2 cellular contexts compared by ENCODE assay signal in the genomic region with DNA sequence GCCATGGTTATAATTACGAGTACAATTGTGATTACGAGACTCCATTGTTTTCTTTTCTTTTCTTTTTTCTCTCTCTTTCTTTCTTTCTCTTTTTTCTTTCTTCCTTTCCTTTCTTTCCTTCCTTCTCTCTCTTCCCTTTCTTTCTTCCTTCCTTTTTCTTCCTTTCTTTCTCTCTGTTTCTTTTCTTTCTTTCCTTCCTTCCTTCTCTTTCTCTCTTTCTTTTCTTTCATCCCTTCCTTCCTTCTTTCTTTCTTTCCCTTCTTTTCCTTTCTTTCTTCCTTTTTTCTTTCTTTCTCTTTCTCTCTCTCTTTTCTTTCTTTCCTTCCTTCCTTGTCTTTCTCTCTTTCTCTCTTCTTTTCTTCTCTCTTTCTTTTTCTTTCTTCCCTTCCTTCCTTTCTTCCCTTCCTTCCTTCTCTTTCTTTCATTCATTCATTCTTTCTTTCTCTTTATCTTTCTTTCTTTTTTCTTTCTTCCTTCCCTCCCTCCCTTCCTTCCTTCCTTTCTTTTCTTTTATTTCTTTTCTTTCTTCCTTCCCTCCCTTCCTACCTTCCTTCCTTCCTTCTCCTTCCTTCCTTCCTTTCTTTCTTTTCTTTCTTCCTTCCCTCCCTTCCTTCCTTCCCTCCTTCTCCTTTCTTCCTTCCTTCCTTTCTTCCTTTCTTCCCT.
TF ChIP-seq lines count a peak whose summit lies in the region.

No MANE protein-coding gene starts in this region.

TF ChIP-seq in GM23338, 12 proteins besides CTCF, POLR2A, EP300 and RAD21:
- TF ChIP-seq STAT1 (IDR thresholded peaks at IDR 0.05; ENCODE audit: unreplicated experiment), result no peak
- TF ChIP-seq EZH2 (IDR thresholded peaks at IDR 0.05; ENCODE audit: low read depth, unreplicated experiment), result peak; percentile 35
- TF ChIP-seq, protein P1, sequence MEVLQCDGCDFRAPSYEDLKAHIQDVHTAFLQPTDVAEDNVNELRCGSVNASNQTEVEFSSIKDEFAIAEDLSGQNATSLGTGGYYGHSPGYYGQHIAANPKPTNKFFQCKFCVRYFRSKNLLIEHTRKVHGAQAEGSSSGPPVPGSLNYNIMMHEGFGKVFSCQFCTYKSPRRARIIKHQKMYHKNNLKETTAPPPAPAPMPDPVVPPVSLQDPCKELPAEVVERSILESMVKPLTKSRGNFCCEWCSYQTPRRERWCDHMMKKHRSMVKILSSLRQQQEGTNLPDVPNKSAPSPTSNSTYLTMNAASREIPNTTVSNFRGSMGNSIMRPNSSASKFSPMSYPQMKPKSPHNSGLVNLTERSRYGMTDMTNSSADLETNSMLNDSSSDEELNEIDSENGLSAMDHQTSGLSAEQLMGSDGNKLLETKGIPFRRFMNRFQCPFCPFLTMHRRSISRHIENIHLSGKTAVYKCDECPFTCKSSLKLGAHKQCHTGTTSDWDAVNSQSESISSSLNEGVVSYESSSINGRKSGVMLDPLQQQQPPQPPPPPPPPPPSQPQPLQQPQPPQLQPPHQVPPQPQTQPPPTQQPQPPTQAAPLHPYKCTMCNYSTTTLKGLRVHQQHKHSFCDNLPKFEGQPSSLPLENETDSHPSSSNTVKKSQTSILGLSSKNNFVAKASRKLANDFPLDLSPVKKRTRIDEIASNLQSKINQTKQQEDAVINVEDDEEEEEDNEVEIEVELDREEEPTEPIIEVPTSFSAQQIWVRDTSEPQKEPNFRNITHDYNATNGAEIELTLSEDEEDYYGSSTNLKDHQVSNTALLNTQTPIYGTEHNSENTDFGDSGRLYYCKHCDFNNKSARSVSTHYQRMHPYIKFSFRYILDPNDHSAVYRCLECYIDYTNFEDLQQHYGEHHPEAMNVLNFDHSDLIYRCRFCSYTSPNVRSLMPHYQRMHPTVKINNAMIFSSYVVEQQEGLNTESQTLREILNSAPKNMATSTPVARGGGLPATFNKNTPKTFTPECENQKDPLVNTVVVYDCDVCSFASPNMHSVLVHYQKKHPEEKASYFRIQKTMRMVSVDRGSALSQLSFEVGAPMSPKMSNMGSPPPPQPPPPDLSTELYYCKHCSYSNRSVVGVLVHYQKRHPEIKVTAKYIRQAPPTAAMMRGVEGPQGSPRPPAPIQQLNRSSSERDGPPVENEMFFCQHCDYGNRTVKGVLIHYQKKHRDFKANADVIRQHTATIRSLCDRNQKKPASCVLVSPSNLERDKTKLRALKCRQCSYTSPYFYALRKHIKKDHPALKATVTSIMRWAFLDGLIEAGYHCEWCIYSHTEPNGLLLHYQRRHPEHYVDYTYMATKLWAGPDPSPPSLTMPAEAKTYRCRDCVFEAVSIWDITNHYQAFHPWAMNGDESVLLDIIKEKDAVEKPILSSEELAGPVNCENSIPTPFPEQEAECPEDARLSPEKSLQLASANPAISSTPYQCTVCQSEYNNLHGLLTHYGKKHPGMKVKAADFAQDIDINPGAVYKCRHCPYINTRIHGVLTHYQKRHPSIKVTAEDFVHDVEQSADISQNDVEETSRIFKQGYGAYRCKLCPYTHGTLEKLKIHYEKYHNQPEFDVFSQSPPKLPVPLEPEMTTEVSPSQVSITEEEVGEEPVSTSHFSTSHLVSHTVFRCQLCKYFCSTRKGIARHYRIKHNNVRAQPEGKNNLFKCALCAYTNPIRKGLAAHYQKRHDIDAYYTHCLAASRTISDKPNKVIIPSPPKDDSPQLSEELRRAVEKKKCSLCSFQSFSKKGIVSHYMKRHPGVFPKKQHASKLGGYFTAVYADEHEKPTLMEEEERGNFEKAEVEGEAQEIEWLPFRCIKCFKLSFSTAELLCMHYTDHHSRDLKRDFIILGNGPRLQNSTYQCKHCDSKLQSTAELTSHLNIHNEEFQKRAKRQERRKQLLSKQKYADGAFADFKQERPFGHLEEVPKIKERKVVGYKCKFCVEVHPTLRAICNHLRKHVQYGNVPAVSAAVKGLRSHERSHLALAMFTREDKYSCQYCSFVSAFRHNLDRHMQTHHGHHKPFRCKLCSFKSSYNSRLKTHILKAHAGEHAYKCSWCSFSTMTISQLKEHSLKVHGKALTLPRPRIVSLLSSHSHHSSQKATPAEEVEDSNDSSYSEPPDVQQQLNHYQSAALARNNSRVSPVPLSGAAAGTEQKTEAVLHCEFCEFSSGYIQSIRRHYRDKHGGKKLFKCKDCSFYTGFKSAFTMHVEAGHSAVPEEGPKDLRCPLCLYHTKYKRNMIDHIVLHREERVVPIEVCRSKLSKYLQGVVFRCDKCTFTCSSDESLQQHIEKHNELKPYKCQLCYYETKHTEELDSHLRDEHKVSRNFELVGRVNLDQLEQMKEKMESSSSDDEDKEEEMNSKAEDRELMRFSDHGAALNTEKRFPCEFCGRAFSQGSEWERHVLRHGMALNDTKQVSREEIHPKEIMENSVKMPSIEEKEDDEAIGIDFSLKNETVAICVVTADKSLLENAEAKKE (CRISPR knock-in tag; IDR thresholded peaks at IDR 0.05), result no peak
TF ChIP-seq in GM23338: peak in this region for 1.

TF ChIP-seq in GM12878, 131 proteins besides CTCF, POLR2A, EP300 and RAD21:
- 0 out of 2 replicates have a peak, but pooled peaks have one; percentile 22 for TF ChIP-seq NBN (IDR thresholded peaks at IDR 0.05)
- TF ChIP-seq NR2C1 (IDR thresholded peaks at IDR 0.05), result no peak
TF ChIP-seq in GM12878: peak in this region for 1.
